Comparison of ENCODE assay signal across 29 cellular contexts in the genomic region with DNA sequence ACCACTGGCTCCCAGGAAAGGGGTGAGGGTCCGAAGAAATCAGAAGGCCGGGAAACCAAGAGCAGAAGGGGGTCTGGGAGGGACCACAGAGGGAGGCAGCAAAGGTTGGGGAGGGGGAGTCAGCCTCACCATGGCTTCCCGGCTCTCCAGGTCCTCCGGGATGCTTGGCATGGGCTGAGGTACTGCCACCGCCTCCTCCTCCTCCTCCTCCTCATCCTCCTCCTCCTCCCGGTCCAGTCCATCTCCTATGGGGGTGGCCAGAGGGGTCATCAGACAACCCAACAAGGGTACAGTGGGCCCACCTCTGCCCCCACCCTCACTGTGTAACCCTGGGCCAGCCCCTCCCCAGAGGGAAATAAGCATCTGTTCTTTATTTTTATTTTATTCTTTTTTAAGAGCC.
"Had no signal": no experiment of that assay in that cellular context is flagged by ENCODE, and none has a peak within 500 bp of the region (broad histone marks: within the 10 kb centered on the region; RNA-seq: fewer than 3 reads in every experiment).

No MANE protein-coding gene starts in this region.

- H3K4me2 ChIP-seq: hepatocyte, neural progenitor cell had no signal

- H2AFZ ChIP-seq: hepatocyte, neural progenitor cell had no signal

- H3K4me1 ChIP-seq: colonic mucosa, gastroesophageal sphincter, left ventricle myocardium inferior, lower lobe of right lung, neural progenitor cell, psoas muscle, testis, tibial artery had no signal

- H3K27me3 ChIP-seq: colonic mucosa, esophagus muscularis mucosa, foreskin keratinocyte, heart left ventricle, hepatocyte, neural progenitor cell, ovary, stomach, testis had no signal

- H3K4me3 Mint-ChIP-seq: natural killer cell; stimulated activated effector memory CD8-positive, alpha-beta T cell treated with anti-CD3 and anti-CD28 coated beads, Interleukin-12 subunit alpha, Interleukin-12 subunit beta, amount 100 ng/mL, for 72 hours; type B pancreatic cell had no signal

- DNase-seq: cerebellar nuclear complex; colonic mucosa; dermis blood vessel endothelial cell; effector memory CD4-positive, alpha-beta T cell; foreskin keratinocyte; heart left ventricle; kidney glomerular epithelial cell; left colon; left ventricle myocardium inferior; lower lobe of right lung; natural killer cell; ovary; psoas muscle; right cardiac atrium; sigmoid colon; stimulated activated CD4-positive, alpha-beta T cell treated with anti-CD3 and anti-CD28 coated beads, Interleukin-2, amount 100 ng/mL, for 24 hours; stimulated activated CD4-positive, alpha-beta T cell treated with anti-CD3 and anti-CD28 coated beads, Interleukin-4, amount 100 ng/mL, for 24 hours; stimulated activated naive CD4-positive, alpha-beta T cell treated with Interleukin-2 at 50 U/mL for 16 hours; stomach; testis; tibial artery had no signal

- H3K9me3 ChIP-seq: colonic mucosa, esophagus muscularis mucosa, gastroesophageal sphincter, heart left ventricle, left ventricle myocardium inferior, lower lobe of right lung, ovary, psoas muscle, sigmoid colon, stomach, testis, tibial artery had no signal

- H3K27ac ChIP-seq: colonic mucosa, esophagus muscularis mucosa, foreskin keratinocyte, gastroesophageal sphincter, heart left ventricle, hepatocyte, left ventricle myocardium inferior, lower lobe of right lung, neural progenitor cell, ovary, psoas muscle, sigmoid colon, stomach, testis, tibial artery had no signal

- H3K9me3 Mint-ChIP-seq: natural killer cell; neural progenitor cell; stimulated activated effector memory CD8-positive, alpha-beta T cell treated with anti-CD3 and anti-CD28 coated beads, Interleukin-12 subunit alpha, Interleukin-12 subunit beta, amount 100 ng/mL, for 72 hours; type B pancreatic cell had no signal

- H3K27me3 Mint-ChIP-seq: type B pancreatic cell had no signal

- H3K9ac ChIP-seq: neural progenitor cell had no signal

- H3K4me1 Mint-ChIP-seq: natural killer cell had no signal

- H3K4me3 ChIP-seq: colonic mucosa, esophagus muscularis mucosa, gastroesophageal sphincter, heart left ventricle, hepatocyte, left ventricle myocardium inferior, lower lobe of right lung, neural progenitor cell, ovary, psoas muscle, sigmoid colon, stomach, testis, tibial artery had no signal

- H3K36me3 ChIP-seq: neural progenitor cell, ovary had no signal

- H3K27ac Mint-ChIP-seq: natural killer cell, neural progenitor cell had no signal

- FAIRE-seq: endothelial cell of umbilical vein, islet of Langerhans had no signal

- ATAC-seq: foreskin keratinocyte; gastroesophageal sphincter; left colon; lower lobe of right lung; natural killer cell; psoas muscle; stimulated activated effector memory CD8-positive, alpha-beta T cell treated with anti-CD3 and anti-CD28 coated beads, Interleukin-12 subunit alpha, Interleukin-12 subunit beta, amount 100 ng/mL, for 72 hours had no signal
